ENCODE assay signal across 28 cellular contexts in the genomic region with DNA sequence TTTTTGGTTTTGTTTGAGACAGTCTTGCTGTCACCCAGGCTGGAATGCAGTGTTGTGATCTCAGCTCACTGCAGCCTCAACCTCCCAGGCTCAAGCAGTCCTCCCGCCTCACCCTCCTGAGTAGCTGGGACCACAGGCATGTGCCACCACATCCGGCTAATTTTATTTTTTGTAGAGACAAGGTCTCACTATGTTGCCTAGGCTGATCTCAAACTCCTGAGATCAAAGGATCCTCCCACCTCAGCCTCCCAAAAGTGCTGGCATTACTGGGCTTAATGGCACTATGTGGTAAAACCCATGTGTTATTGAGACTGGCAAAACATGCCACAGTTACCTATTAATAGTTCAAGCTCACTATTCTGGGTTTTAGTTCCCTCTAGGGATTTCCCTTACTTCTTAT. TPM values are rescaled to one million over a fixed set of nuclear protein-coding genes. Genes with fewer than 3 reads are reported as not detected.
A peak's percentile ranks its signal among the peaks of the same experiment; 100 is the strongest.
DNase-seq lines count a peak whose midpoint lies in the region; ATAC-seq and TF ChIP-seq lines count a peak whose summit lies in the region.
"Had no signal": no experiment of that assay in that cellular context is flagged by ENCODE, and none has a peak within 500 bp of the region (broad histone marks: within the 10 kb centered on the region; RNA-seq: fewer than 3 reads in every experiment).

No MANE protein-coding gene starts in this region.

- no peak for ATAC-seq in WTC11
- ATAC-seq in GM21528 (IDR thresholded peaks at IDR 0.05; ENCODE audit: low FRiP score, unreplicated experiment): no peak
- ATAC-seq: activated naive CD8-positive, alpha-beta T cell treated with anti-CD3 and anti-CD28 coated beads, Interleukin-2, amount 50 U/mL, for 24 hours; left lung; natural killer cell; Panc1 had no signal

- H3K27ac Mint-ChIP-seq in WTC11 (peak overlapping the region; percentile 79; the same call in 1 of the 2 replicates), nephron progenitor cell (peak overlapping the region; percentile 71)
- H3K27ac Mint-ChIP-seq: activated naive CD8-positive, alpha-beta T cell treated with anti-CD3 and anti-CD28 coated beads, Interleukin-2, amount 50 U/mL, for 24 hours; activated T-cell treated with anti-CD3 and anti-CD28 coated beads, Interleukin-2, amount 50 U/mL, for 24 hours; brain; CD4-positive, CD25-positive, alpha-beta regulatory T cell; natural killer cell had no signal

- no peak for TF ChIP-seq CTCF in WTC11 (IDR thresholded peaks at IDR 0.05)
- TF ChIP-seq CTCF in nephron progenitor cell (IDR thresholded peaks at IDR 0.05): no peak

- POLR2A ChIA-PET in WTC11 (lab: Charles Lee): interaction anchor here (1.4 kb wide), 1 partner anchor 121 kb away, joined by 3 read pairs; no protein-coding TSS in a partner anchor

- H3K4me1 Mint-ChIP-seq in WTC11 (peaks cover 48% of the 10 kb centered on the region), nephron progenitor cell (peaks cover 14% of the 10 kb centered on the region)
- H3K4me1 Mint-ChIP-seq: activated naive CD8-positive, alpha-beta T cell treated with anti-CD3 and anti-CD28 coated beads, Interleukin-2, amount 50 U/mL, for 24 hours had no signal

- peaks cover 3% of the 10 kb centered on the region; the same call in 1 of the 2 replicates for H3K36me3 Mint-ChIP-seq in WTC11
- H3K36me3 Mint-ChIP-seq in nephron progenitor cell (ENCODE audit: low read depth): peaks cover 31% of the 10 kb centered on the region
- H3K36me3 Mint-ChIP-seq: natural killer cell had no signal

- H3K9me3 Mint-ChIP-seq in WTC11 (no peaks in the 10 kb centered on the region), nephron progenitor cell (no peaks in the 10 kb centered on the region)
- H3K9me3 Mint-ChIP-seq: activated naive CD8-positive, alpha-beta T cell treated with anti-CD3 and anti-CD28 coated beads, Interleukin-2, amount 50 U/mL, for 24 hours; activated T-cell treated with anti-CD3 and anti-CD28 coated beads, Interleukin-2, amount 50 U/mL, for 24 hours; brain; CD4-positive, CD25-positive, alpha-beta regulatory T cell; natural killer cell had no signal

- DNase-seq in ELR (ENCODE audit: low read depth) (peak; percentile 69), MV-4-11 (lab: John Stamatoyannopoulos, UW) (peak; percentile 54), WTC11 (ENCODE audit: low spot score) (no peak), nephron progenitor cell (no peak), Kasumi-1 (lab: John Stamatoyannopoulos, UW) (no peak), 8988T (no peak), kidney tubule cell (ENCODE audit: low spot score) (no peak)
- DNase-seq: activated CD4-positive, alpha-beta T cell treated with anti-CD3 and anti-CD28 coated beads for 4 hours; activated gamma-delta T cell treated with Interleukin-2 at 50 U/mL for 16 hours; activated naive CD8-positive, alpha-beta T cell treated with anti-CD3 and anti-CD28 coated beads, Interleukin-2, amount 50 U/mL, for 24 hours; activated T-cell treated with anti-CD3 and anti-CD28 coated beads, Interleukin-2, amount 50 U/mL, for 24 hours; CD4-positive, CD25-positive, alpha-beta regulatory T cell; effector CD8-positive, alpha-beta T cell; foreskin fibroblast; GOT3; left lung; natural killer cell; NCI-H1105; NCI-H2107; NK-92 treated with Interleukin-12 subunit alpha and Interleukin-12 subunit beta, amount 100 ng/mL, for 24 hours; SJCRH30; small intestine; stimulated activated CD4-positive, alpha-beta T cell treated with anti-CD3 and anti-CD28 coated beads, Interleukin-2, amount 100 ng/mL, for 24 hours; uterus had no signal

- CTCF ChIA-PET in WTC11 (lab: Charles Lee): interaction anchor here (0.8 kb wide), 1 partner anchor 129 kb away, joined by 5 read pairs; no protein-coding TSS in a partner anchor

- H3K27me3 Mint-ChIP-seq in WTC11 (ENCODE audit: low read depth) (no peaks in the 10 kb centered on the region), nephron progenitor cell (ENCODE audit: low read depth, poor library complexity) (no peaks in the 10 kb centered on the region)
- H3K27me3 Mint-ChIP-seq: activated naive CD8-positive, alpha-beta T cell treated with anti-CD3 and anti-CD28 coated beads, Interleukin-2, amount 50 U/mL, for 24 hours; activated T-cell treated with anti-CD3 and anti-CD28 coated beads, Interleukin-2, amount 50 U/mL, for 24 hours; brain; CD4-positive, CD25-positive, alpha-beta regulatory T cell had no signal

- H3K4me3 Mint-ChIP-seq in WTC11: no peak overlapping the region
- H3K4me3 Mint-ChIP-seq in nephron progenitor cell: no peak overlapping the region
- H3K4me3 Mint-ChIP-seq: activated naive CD8-positive, alpha-beta T cell treated with anti-CD3 and anti-CD28 coated beads, Interleukin-2, amount 50 U/mL, for 24 hours; activated T-cell treated with anti-CD3 and anti-CD28 coated beads, Interleukin-2, amount 50 U/mL, for 24 hours; brain; CD4-positive, CD25-positive, alpha-beta regulatory T cell; natural killer cell had no signal

TF ChIP-seq in WTC11, 78 proteins besides CTCF, POLR2A, EP300 and RAD21 (continues in another document):
- TF ChIP-seq ZNF219 (CRISPR knock-in tag; IDR thresholded peaks at IDR 0.05; ENCODE audit: borderline replicate concordance) (no peak), GABPB1 (CRISPR knock-in tag; IDR thresholded peaks at IDR 0.05) (no peak), MAX (CRISPR knock-in tag; IDR thresholded peaks at IDR 0.05) (no peak), CREB1 (CRISPR knock-in tag; IDR thresholded peaks at IDR 0.05) (no peak), ZNF138 (CRISPR knock-in tag; conservative IDR thresholded peaks at IDR 0.05) (no peak), ZNF121 (CRISPR knock-in tag; IDR thresholded peaks at IDR 0.05) (no peak), HMGXB4 (CRISPR knock-in tag; IDR thresholded peaks at IDR 0.05) (no peak), OVOL2 (CRISPR knock-in tag; IDR thresholded peaks at IDR 0.05; ENCODE audit: borderline replicate concordance) (no peak), NFYB (CRISPR knock-in tag; conservative IDR thresholded peaks at IDR 0.05; ENCODE audit: low read depth) (no peak), ZNF532 (CRISPR knock-in tag; IDR thresholded peaks at IDR 0.05; ENCODE audit: borderline replicate concordance) (no peak), SP1 (CRISPR knock-in tag; conservative IDR thresholded peaks at IDR 0.05) (no peak), JAZF1 (CRISPR knock-in tag; IDR thresholded peaks at IDR 0.05) (no peak)
- TF ChIP-seq, protein P1, sequence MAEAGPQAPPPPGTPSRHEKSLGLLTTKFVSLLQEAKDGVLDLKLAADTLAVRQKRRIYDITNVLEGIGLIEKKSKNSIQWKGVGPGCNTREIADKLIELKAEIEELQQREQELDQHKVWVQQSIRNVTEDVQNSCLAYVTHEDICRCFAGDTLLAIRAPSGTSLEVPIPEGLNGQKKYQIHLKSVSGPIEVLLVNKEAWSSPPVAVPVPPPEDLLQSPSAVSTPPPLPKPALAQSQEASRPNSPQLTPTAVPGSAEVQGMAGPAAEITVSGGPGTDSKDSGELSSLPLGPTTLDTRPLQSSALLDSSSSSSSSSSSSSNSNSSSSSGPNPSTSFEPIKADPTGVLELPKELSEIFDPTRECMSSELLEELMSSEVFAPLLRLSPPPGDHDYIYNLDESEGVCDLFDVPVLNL (CRISPR knock-in tag; IDR thresholded peaks at IDR 0.05; ENCODE audit: borderline replicate concordance, low read depth): no peak

RNA-seq across cellular contexts. Expression of gene KCNH3, which starts 51.2 kb away (rescaled TPM):
- total RNA-seq in WTC11 (2021): 0.27 to 0.44 TPM (median 0.44 TPM) in 3 replicates
- total RNA-seq: osteoblast had no signal

Comparison
In these comparisons a context has a peak if more than half of its experiments do, and no peak if none do; other contexts are left out.
1. DNase-seq: peak in ELR (single experiment) and MV-4-11 (single experiment); none in WTC11 (single experiment), nephron progenitor cell (single experiment), Kasumi-1 (0 of 2), 8988T (single experiment) and kidney tubule cell (single experiment).